ENCODE assay signal across 25 cellular contexts in the genomic region with DNA sequence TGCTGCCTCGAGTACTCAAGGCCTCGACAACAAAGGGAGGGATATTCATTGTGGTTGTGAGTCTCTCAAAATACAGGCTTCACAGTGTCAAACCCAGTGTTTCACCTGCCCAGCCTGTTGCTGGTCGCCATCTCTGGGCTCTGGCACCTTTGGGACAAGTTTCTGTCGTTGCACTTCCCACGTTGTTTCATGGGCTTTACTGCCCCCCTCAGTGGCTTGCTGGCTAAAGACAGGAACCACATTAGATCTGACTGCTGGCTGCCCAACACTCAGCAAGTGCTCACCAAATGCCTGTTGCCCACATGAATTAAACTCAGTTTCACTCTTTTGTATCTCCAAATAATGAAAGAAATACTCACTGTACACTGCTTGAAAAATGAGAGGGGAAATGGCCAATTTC. TPM values are rescaled to one million over a fixed set of nuclear protein-coding genes. Genes with fewer than 3 reads are reported as not detected.
"Had no signal": no experiment of that assay in that cellular context is flagged by ENCODE, and none has a peak within 500 bp of the region (broad histone marks: within the 10 kb centered on the region; RNA-seq: fewer than 3 reads in every experiment).

No MANE protein-coding gene starts in this region.

- H3K4me3 Mint-ChIP-seq: activated T-cell treated with anti-CD3 and anti-CD28 coated beads, Interleukin-2, amount 50 U/mL, for 24 hours; activated T-helper 17 cell treated with anti-CD3 and anti-CD28 coated beads, Interleukin-2, amount 50 U/mL, for 72 hours; immature natural killer cell; naive thymus-derived CD8-positive, alpha-beta T cell; T-helper 1 cell treated with Interleukin-12 subunit alpha and Interleukin-12 subunit beta and Interleukin-4 antibody, amounts not matched to agents 30 μg/mL and 1 μg/mL, for 36 hours had no signal

- H3K9me3 Mint-ChIP-seq: activated naive CD4-positive, alpha-beta T cell treated with anti-CD3 and anti-CD28 coated beads, Interleukin-2, amount 50 U/mL, for 72 hours; activated T-cell treated with anti-CD3 and anti-CD28 coated beads, Interleukin-2, amount 50 U/mL, for 24 hours; activated T-helper 17 cell treated with anti-CD3 and anti-CD28 coated beads, Interleukin-2, amount 50 U/mL, for 72 hours; immature natural killer cell; naive thymus-derived CD8-positive, alpha-beta T cell; T-helper 1 cell treated with Interleukin-12 subunit alpha and Interleukin-12 subunit beta and Interleukin-4 antibody, amounts not matched to agents 30 μg/mL and 1 μg/mL, for 36 hours had no signal

- H3K4me3 ChIP-seq: adrenal gland, ascending aorta, esophagus muscularis mucosa, hepatocyte, left lung, spleen, thoracic aorta, upper lobe of left lung had no signal

- H3K36me3 Mint-ChIP-seq: activated naive CD4-positive, alpha-beta T cell treated with anti-CD3 and anti-CD28 coated beads, Interleukin-2, amount 50 U/mL, for 72 hours; immature natural killer cell; naive thymus-derived CD8-positive, alpha-beta T cell had no signal

- H3K27ac Mint-ChIP-seq: activated naive CD4-positive, alpha-beta T cell treated with anti-CD3 and anti-CD28 coated beads, Interleukin-2, amount 50 U/mL, for 72 hours; activated T-cell treated with anti-CD3 and anti-CD28 coated beads, Interleukin-2, amount 50 U/mL, for 24 hours; activated T-helper 17 cell treated with anti-CD3 and anti-CD28 coated beads, Interleukin-2, amount 50 U/mL, for 72 hours; immature natural killer cell; progenitor cell of endocrine pancreas; T-helper 1 cell treated with Interleukin-12 subunit alpha and Interleukin-12 subunit beta and Interleukin-4 antibody, amounts not matched to agents 30 μg/mL and 1 μg/mL, for 36 hours had no signal

- DNase-seq: activated CD4-positive, alpha-beta T cell treated with anti-CD3 and anti-CD28 coated beads, Interleukin-2, amount 50 U/mL, for 1 hour; activated CD4-positive, CD25-positive, alpha-beta regulatory T cell treated with anti-CD3 and anti-CD28 coated beads, Interleukin-2, amount 50 U/mL, for 72 hours; activated T-cell treated with anti-CD3 and anti-CD28 coated beads, Interleukin-2, amount 50 U/mL, for 24 hours; adrenal gland; brain microvascular endothelial cell; central memory CD4-positive, alpha-beta T cell; effector memory CD4-positive, alpha-beta T cell; glutamatergic neuron; immature natural killer cell; left lung; naive thymus-derived CD8-positive, alpha-beta T cell; spleen; stimulated activated CD4-positive, alpha-beta T cell treated with anti-CD3 and anti-CD28 coated beads, Interleukin-4, amount 100 ng/mL, for 24 hours; stimulated activated naive CD4-positive, alpha-beta T cell treated with Interleukin-2 at 50 U/mL for 16 hours; upper lobe of left lung had no signal

RNA-seq across cellular contexts. Expression of gene FOXL2, which starts 27.6 kb away (rescaled TPM):
- total RNA-seq: activated naive CD4-positive, alpha-beta T cell treated with anti-CD3 and anti-CD28 coated beads, Interleukin-2, amount 50 U/mL, for 72 hours; activated T-helper 17 cell treated with anti-CD3 and anti-CD28 coated beads, Interleukin-2, amount 50 U/mL, for 72 hours; ascending aorta; endothelial cell of umbilical vein; hepatocyte; left lung; lung microvascular endothelial cell; naive thymus-derived CD8-positive, alpha-beta T cell; spleen; thoracic aorta had no signal
- polyA plus RNA-seq: endothelial cell of umbilical vein; hepatocyte; immature natural killer cell; naive thymus-derived CD8-positive, alpha-beta T cell; spleen had no signal

RNA-seq across cellular contexts. Expression of gene FOXL2NB, which starts 27.7 kb away (rescaled TPM):
- total RNA-seq: activated naive CD4-positive, alpha-beta T cell treated with anti-CD3 and anti-CD28 coated beads, Interleukin-2, amount 50 U/mL, for 72 hours; activated T-helper 17 cell treated with anti-CD3 and anti-CD28 coated beads, Interleukin-2, amount 50 U/mL, for 72 hours; ascending aorta; endothelial cell of umbilical vein; esophagus muscularis mucosa; hepatocyte; left lung; lung microvascular endothelial cell; naive thymus-derived CD8-positive, alpha-beta T cell; progenitor cell of endocrine pancreas; spleen; thoracic aorta had no signal
- polyA plus RNA-seq: hepatocyte; immature natural killer cell; naive thymus-derived CD8-positive, alpha-beta T cell had no signal
